Comparison of ENCODE assay signal across 17 cellular contexts in genomic region chr2:19035238-19035637, GRCh38.
A peak's percentile ranks its signal among the peaks of the same experiment; 100 is the strongest.
DNase-seq lines count a peak whose midpoint lies in the region; ATAC-seq and TF ChIP-seq lines count a peak whose summit lies in the region.
"Had no signal": no experiment of that assay in that cellular context is flagged by ENCODE, and none has a peak within 500 bp of the region (broad histone marks: within the 10 kb centered on the region; RNA-seq: fewer than 3 reads in every experiment).

No MANE protein-coding gene starts in this region.

- ATAC-seq in heart left ventricle: peak in 3 of 4 donors; percentile 61 to 82 (median 74)
- no peak for ATAC-seq in stimulated activated naive CD8-positive, alpha-beta T cell treated with anti-CD3 and anti-CD28 coated beads, Interleukin-15, Interleukin-2, amounts not matched to agents 100 U/mL and 50 U/mL, for 24 hours
- no peak for ATAC-seq in naive thymus-derived CD4-positive, alpha-beta T cell
- ATAC-seq: activated T-cell treated with anti-CD3 and anti-CD28 coated beads, Interleukin-2, amount 50 U/mL, for 72 hours; natural killer cell treated with Interleukin-12 subunit alpha and Interleukin-12 subunit beta and Interleukin-15 and Interleukin-18, amount 100 ng/mL, for 72 hours had no signal

- TF ChIP-seq CTCF in AG09319 (IDR thresholded peaks at IDR 0.05; ENCODE audit: low read depth, low read length) (no peak), heart left ventricle (IDR thresholded peaks at IDR 0.05) (no peak), ovary (IDR thresholded peaks at IDR 0.05) (no peak)

- H3K9me3 Mint-ChIP-seq in naive thymus-derived CD4-positive, alpha-beta T cell: peaks cover 0 to 2% (median 0%) of the 10 kb centered on the region in 11 donors
- H3K9me3 Mint-ChIP-seq: activated T-cell treated with anti-CD3 and anti-CD28 coated beads, Interleukin-2, amount 50 U/mL, for 72 hours; HFFc6; stimulated activated naive CD8-positive, alpha-beta T cell treated with anti-CD3 and anti-CD28 coated beads, Interleukin-15, Interleukin-2, amounts not matched to agents 100 ng/mL and 50 ng/mL, for 24 hours had no signal

- H3K27ac ChIP-seq in heart left ventricle: peak overlapping the region in 8 of 12 donors; percentile 10 to 55 (median 32)
- H3K27ac ChIP-seq in ovary: no peak overlapping the region
- no peak overlapping the region for H3K27ac ChIP-seq in naive thymus-derived CD4-positive, alpha-beta T cell (ENCODE audit: low read depth, low read length)

- in situ Hi-C loops in HAP-1 (cut with MboI; ENCODE audit: low sequenced_read_pairs): no loop called here

- H3K36me3 ChIP-seq in heart left ventricle (no peaks in the 10 kb centered on the region), ovary (no peaks in the 10 kb centered on the region), HAP-1 (replicated peaks) (no peaks in the 10 kb centered on the region)
- no peaks in the 10 kb centered on the region for H3K36me3 ChIP-seq in naive thymus-derived CD4-positive, alpha-beta T cell (ENCODE audit: control insufficient read depth in 2 of 3, insufficient read depth in 3 of 3, low read length in 3 of 3)

- no peak for TF ChIP-seq EP300 in ovary (IDR thresholded peaks at IDR 0.05)

- H3K9me3 ChIP-seq in heart left ventricle: no peaks in the 10 kb centered on the region
- no peaks in the 10 kb centered on the region for H3K9me3 ChIP-seq in ovary
- H3K9me3 ChIP-seq in naive thymus-derived CD4-positive, alpha-beta T cell (ENCODE audit: control insufficient read depth in 2 of 3, low read length in 3 of 3): no peaks in the 10 kb centered on the region
- H3K9me3 ChIP-seq in HAP-1: no peaks in the 10 kb centered on the region

- H3K4me1 ChIP-seq in heart left ventricle: peaks cover 0 to 32% (median 16%) of the 10 kb centered on the region in 12 donors
- H3K4me1 ChIP-seq in ovary (ENCODE audit: insufficient read depth): peaks cover 5% of the 10 kb centered on the region
- H3K4me1 ChIP-seq in naive thymus-derived CD4-positive, alpha-beta T cell (ENCODE audit: control insufficient read depth in 2 of 2, insufficient read depth in 2 of 2, low read length in 2 of 2): no peaks in the 10 kb centered on the region
- no peaks in the 10 kb centered on the region for H3K4me1 ChIP-seq in HAP-1

- H3K4me1 Mint-ChIP-seq in naive thymus-derived CD4-positive, alpha-beta T cell: no peaks in the 10 kb centered on the region

- H3K4me3 Mint-ChIP-seq in naive thymus-derived CD4-positive, alpha-beta T cell: no peak overlapping the region
- H3K4me3 Mint-ChIP-seq: activated T-cell treated with anti-CD3 and anti-CD28 coated beads, Interleukin-2, amount 50 U/mL, for 72 hours; HFFc6; natural killer cell treated with Interleukin-12 subunit alpha and Interleukin-12 subunit beta and Interleukin-15 and Interleukin-18, amount 100 ng/mL, for 72 hours; stimulated activated naive CD8-positive, alpha-beta T cell treated with anti-CD3 and anti-CD28 coated beads, Interleukin-15, Interleukin-2, amounts not matched to agents 100 ng/mL and 50 ng/mL, for 24 hours had no signal

- no peaks in the 10 kb centered on the region for H3K27me3 ChIP-seq in heart left ventricle
- H3K27me3 ChIP-seq in ovary: no peaks in the 10 kb centered on the region
- no peaks in the 10 kb centered on the region for H3K27me3 ChIP-seq in naive thymus-derived CD4-positive, alpha-beta T cell (ENCODE audit: control insufficient read depth in 2 of 2, insufficient read depth in 2 of 2, low read length in 2 of 2)
- H3K27me3 ChIP-seq in HAP-1 (ENCODE audit: low read depth): no peaks in the 10 kb centered on the region

- WGBS in heart left ventricle, 4 donors: 69 to 84% (median 74%) methylated on average over 3 of the region's 3 CpGs
- WGBS in ovary, 3 donors: 37 to 42% (median 40%) methylated on average over 3 of the region's 3 CpGs

- peaks cover 0 to 7% (median 0%) of the 10 kb centered on the region in 5 donors for H3K36me3 Mint-ChIP-seq in naive thymus-derived CD4-positive, alpha-beta T cell
- H3K36me3 Mint-ChIP-seq: natural killer cell treated with Interleukin-12 subunit alpha and Interleukin-12 subunit beta and Interleukin-15 and Interleukin-18, amount 100 ng/mL, for 72 hours had no signal

- H3K27ac Mint-ChIP-seq in naive thymus-derived CD4-positive, alpha-beta T cell: no peak overlapping the region
- H3K27ac Mint-ChIP-seq: activated T-cell treated with anti-CD3 and anti-CD28 coated beads, Interleukin-2, amount 50 U/mL, for 72 hours; HFFc6; natural killer cell treated with Interleukin-12 subunit alpha and Interleukin-12 subunit beta and Interleukin-15 and Interleukin-18, amount 100 ng/mL, for 72 hours; stimulated activated naive CD8-positive, alpha-beta T cell treated with anti-CD3 and anti-CD28 coated beads, Interleukin-15, Interleukin-2, amounts not matched to agents 100 ng/mL and 50 ng/mL, for 24 hours had no signal

- H3K4me3 ChIP-seq in heart left ventricle: no peak overlapping the region
- no peak overlapping the region for H3K4me3 ChIP-seq in ovary
- H3K4me3 ChIP-seq in naive thymus-derived CD4-positive, alpha-beta T cell (ENCODE audit: low read length): no peak overlapping the region
- no peak overlapping the region for H3K4me3 ChIP-seq in HAP-1

- POLR2A ChIA-PET in naive thymus-derived CD4-positive, alpha-beta T cell (lab: Charles Lee): no interaction called here

- intact Hi-C loops in heart left ventricle (cut with DNase I): no loop called here
- intact Hi-C loops in ovary (cut with DNase I): no loop called here
- intact Hi-C loops in naive thymus-derived CD4-positive, alpha-beta T cell (cut with micrococcal nuclease): no loop called here

- DNase-seq in AG09319 (ENCODE audit: extremely low read depth, low read depth): peak; percentile 47
- peak; percentile 24 for DNase-seq in amniotic epithelial cell (ENCODE audit: low read depth)
- DNase-seq in heart left ventricle: peak in 4 of 5 donors; percentile 40 to 49 (median 40)
- peak in 4 of 5 donors; percentile 21 to 68 (median 50) for DNase-seq in ovary
- no peak for DNase-seq in stimulated activated naive CD8-positive, alpha-beta T cell treated with anti-CD3 and anti-CD28 coated beads, Interleukin-15, Interleukin-2, amounts not matched to agents 100 U/mL and 50 U/mL, for 24 hours
- no peak for DNase-seq in NCI-H1694 (lab: John Stamatoyannopoulos, UW)
- DNase-seq in naive thymus-derived CD4-positive, alpha-beta T cell: no peak
- no peak for DNase-seq in HAP-1 (ENCODE audit: low spot score in 2 of 2)
- DNase-seq: activated T-cell treated with anti-CD3 and anti-CD28 coated beads, Interleukin-2, amount 50 U/mL, for 72 hours; amniotic stem cell; Calu3; HFFc6; NCI-H2081 treated with DMSO at 0.1 percent for 48 hours; SIG-M5; T-helper 9 cell had no signal

- CTCF ChIA-PET in naive thymus-derived CD4-positive, alpha-beta T cell (lab: Charles Lee): no interaction called here

- TF ChIP-seq POLR2A in heart left ventricle (IDR thresholded peaks at IDR 0.05) (no peak), ovary (IDR thresholded peaks at IDR 0.05) (no peak)

- H3K27me3 Mint-ChIP-seq in naive thymus-derived CD4-positive, alpha-beta T cell: no peaks in the 10 kb centered on the region
- H3K27me3 Mint-ChIP-seq: natural killer cell treated with Interleukin-12 subunit alpha and Interleukin-12 subunit beta and Interleukin-15 and Interleukin-18, amount 100 ng/mL, for 72 hours; stimulated activated naive CD8-positive, alpha-beta T cell treated with anti-CD3 and anti-CD28 coated beads, Interleukin-15, Interleukin-2, amounts not matched to agents 100 ng/mL and 50 ng/mL, for 24 hours had no signal

Comparison
In these comparisons a context has a peak if more than half of its experiments do, and no peak if none do; other contexts are left out.
1. DNase-seq: peak in AG09319 (single experiment), amniotic epithelial cell (single experiment), heart left ventricle (4 of 5) and ovary (4 of 5); none in stimulated activated naive CD8-positive, alpha-beta T cell treated with anti-CD3 and anti-CD28 coated beads, Interleukin-15, Interleukin-2, amounts not matched to agents 100 U/mL and 50 U/mL, for 24 hours (single experiment), NCI-H1694 (single experiment), naive thymus-derived CD4-positive, alpha-beta T cell (0 of 9) and HAP-1 (0 of 2).
2. ATAC-seq: peak in heart left ventricle (3 of 4); none in stimulated activated naive CD8-positive, alpha-beta T cell treated with anti-CD3 and anti-CD28 coated beads, Interleukin-15, Interleukin-2, amounts not matched to agents 100 U/mL and 50 U/mL, for 24 hours (single experiment) and naive thymus-derived CD4-positive, alpha-beta T cell (single experiment).
3. H3K27ac ChIP-seq: peak in heart left ventricle (8 of 12); none in ovary (0 of 2) and naive thymus-derived CD4-positive, alpha-beta T cell (single experiment).